Comparison of ENCODE assay signal across 20 cellular contexts in the genomic region with DNA sequence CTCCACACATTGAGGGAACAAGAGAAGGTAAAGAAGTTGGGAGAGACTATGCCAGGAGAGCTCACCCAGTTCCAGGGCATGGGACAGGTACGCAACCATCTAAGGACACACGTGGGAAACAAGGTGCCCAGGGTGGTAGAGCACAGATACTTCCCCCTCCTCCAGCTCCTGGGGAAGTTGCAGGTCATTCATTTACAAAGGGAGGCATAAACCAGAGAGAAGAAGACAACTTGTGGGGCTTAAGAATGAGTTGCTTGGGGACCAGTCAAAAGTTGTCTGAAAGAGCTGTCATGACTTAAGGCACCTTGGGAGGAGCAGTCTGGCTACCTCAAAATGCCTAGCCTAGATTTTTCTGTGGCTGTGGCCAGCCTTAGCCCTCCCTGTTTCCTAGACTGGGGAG.
"Had no signal": no experiment of that assay in that cellular context is flagged by ENCODE, and none has a peak within 500 bp of the region (broad histone marks: within the 10 kb centered on the region; RNA-seq: fewer than 3 reads in every experiment).

No MANE protein-coding gene starts in this region.

- ATAC-seq: left lung; naive thymus-derived CD4-positive, alpha-beta T cell; stimulated activated naive CD8-positive, alpha-beta T cell treated with anti-CD3 and anti-CD28 coated beads, Interleukin-15, Interleukin-2, amounts not matched to agents 100 U/mL and 50 U/mL, for 24 hours had no signal

- H3K4me3 Mint-ChIP-seq: activated CD4-positive, alpha-beta T cell treated with anti-CD3 and anti-CD28 coated beads, Interleukin-2, amount 10 ng/mL, durations not matched to agents 7 days and 5 days; naive thymus-derived CD4-positive, alpha-beta T cell; type B pancreatic cell had no signal

- H3K27me3 Mint-ChIP-seq: activated CD4-positive, alpha-beta T cell treated with anti-CD3 and anti-CD28 coated beads, Interleukin-2, amount 10 ng/mL, durations not matched to agents 7 days and 5 days; naive thymus-derived CD4-positive, alpha-beta T cell; type B pancreatic cell had no signal

- H3K27me3 ChIP-seq: left lung, neutrophil had no signal

- FAIRE-seq: colon, endometrium, keratinocyte had no signal

- H3K4me3 ChIP-seq: left lung, prostate gland, skin epidermis had no signal

- H3K36me3 ChIP-seq: left lung, prostate gland had no signal

- H3K9me3 ChIP-seq: left lung, neutrophil, prostate gland had no signal

- DNase-seq: activated CD4-positive, alpha-beta T cell treated with anti-CD3 and anti-CD28 coated beads, Interleukin-2, amount 10 ng/mL, durations not matched to agents 7 days and 5 days; activated CD8-positive, alpha-beta memory T cell treated with anti-CD3 and anti-CD28 coated beads for 24 hours; activated naive CD4-positive, alpha-beta T cell treated with anti-CD3 and anti-CD28 coated beads, Interleukin-2, amount 50 U/mL, for 16 hours; activated T-cell treated with anti-CD3 and anti-CD28 coated beads for 4 hours; hippocampal formation; left lung; mammary epithelial cell; naive thymus-derived CD4-positive, alpha-beta T cell; right cardiac atrium; stimulated activated CD4-positive, alpha-beta T cell treated with anti-CD3 and anti-CD28 coated beads, Interleukin-4, amount 100 ng/mL, for 4 hours; stimulated activated CD8-positive, alpha-beta memory T cell treated with anti-CD3 and anti-CD28 coated beads, Interleukin-4, amount 100 ng/mL, for 48 hours; stimulated activated naive CD8-positive, alpha-beta T cell treated with anti-CD3 and anti-CD28 coated beads, Interleukin-15, Interleukin-2, amounts not matched to agents 100 U/mL and 50 U/mL, for 24 hours had no signal

- H3K9me3 Mint-ChIP-seq: activated T-helper 2 cell treated with anti-CD3 and anti-CD28 coated beads, Interferon-gamma antibody, Interleukin-2, Interleukin-4, amounts not matched to agents 10 μg/mL and 5 μg/mL and 100 μg/mL, durations not matched to agents 14 hours and 24 hours and 36 hours; type B pancreatic cell had no signal

- H3K27ac ChIP-seq: left lung, neutrophil, prostate gland, skin epidermis had no signal

- H3K27ac Mint-ChIP-seq: activated CD4-positive, alpha-beta T cell treated with anti-CD3 and anti-CD28 coated beads, Interleukin-2, amount 10 ng/mL, durations not matched to agents 7 days and 5 days; activated T-helper 2 cell treated with anti-CD3 and anti-CD28 coated beads, Interferon-gamma antibody, Interleukin-2, Interleukin-4, amounts not matched to agents 10 μg/mL and 5 μg/mL and 100 μg/mL, durations not matched to agents 14 hours and 24 hours and 36 hours; type B pancreatic cell had no signal
